8 cellular contexts compared by ENCODE assay signal in genomic region chr3:128154354-128154753, GRCh38. TPM values are rescaled to one million over a fixed set of nuclear protein-coding genes. Genes with fewer than 3 reads are reported as not detected.
DNase-seq lines count a peak whose midpoint lies in the region; TF ChIP-seq lines count a peak whose summit lies in the region.
"Not testable (repeated sequence)": the region's sequence is repeated elsewhere in the genome, so short reads cannot be mapped to it uniquely, and the experiment has no call there.

No MANE protein-coding gene starts in this region.

- peak overlapping the region; percentile 76 for H3K4me3 ChIP-seq in AG10803 (ENCODE audit: low read length)
- H3K4me3 ChIP-seq in HFF-Myc (replicated peaks; ENCODE audit: low read depth, low read length): peak overlapping the region; percentile 88
- H3K4me3 ChIP-seq in SK-N-SH (ENCODE audit: low read depth in 2 of 2, low read length in 1 of 2): peak overlapping the region; percentile 82 to 89
- peak overlapping the region; percentile 77 for H3K4me3 ChIP-seq in endocrine pancreas (ENCODE audit: control insufficient read depth, insufficient read depth, low read length)
- peak overlapping the region; percentile 75 to 85 for H3K4me3 ChIP-seq in stomach smooth muscle (ENCODE audit: low read length in 2 of 2)

- peaks cover 16 to 18% of the 10 kb centered on the region in 2 experiments for H3K36me3 ChIP-seq in SK-N-SH (replicated peaks in 1 of 2; ENCODE audit: control insufficient read depth in 1 of 2, insufficient read depth in 2 of 2, low read length in 1 of 2)
- not testable (repeated sequence) for H3K36me3 ChIP-seq in endocrine pancreas (ENCODE audit: control insufficient read depth, insufficient read depth, low read length); stomach smooth muscle (ENCODE audit: control insufficient read depth in 2 of 2, insufficient read depth in 2 of 2, low read length in 2 of 2)

- not testable (repeated sequence) for DNase-seq in AG10803 (ENCODE audit: low read depth); HFF-Myc (ENCODE audit: extremely low read depth, low read depth); SK-N-SH; immature natural killer cell; neural crest cell (ENCODE audit: low read depth, low spot score)

- CTCF ChIA-PET in SK-N-SH (lab: Yijun Ruan, JAX): interaction anchor here (1.0 to 1.3 kb wide), 2 partner anchors 21 to 44 kb away, joined by 3 to 4 read pairs; no protein-coding TSS in a partner anchor

- peak overlapping the region; percentile 83 for H3K27ac Mint-ChIP-seq in activated naive CD8-positive, alpha-beta T cell
- H3K27ac Mint-ChIP-seq in immature natural killer cell: peak overlapping the region; percentile 20 to 88 (median 85)
- not testable (repeated sequence) for H3K27ac Mint-ChIP-seq in neural crest cell (ENCODE audit: unreplicated experiment)

- H3K4me1 ChIP-seq in SK-N-SH (ENCODE audit: control insufficient read depth in 1 of 2, insufficient read depth in 2 of 2, low read depth in 1 of 2, low read length in 1 of 2); endocrine pancreas (ENCODE audit: control insufficient read depth, insufficient read depth, low read length); stomach smooth muscle (ENCODE audit: control insufficient read depth, insufficient read depth, low read length): not testable (repeated sequence)

- H3K9me2 ChIP-seq in SK-N-SH: not testable (repeated sequence)

- peaks cover 35% of the 10 kb centered on the region for H3K4me1 Mint-ChIP-seq in activated naive CD8-positive, alpha-beta T cell (ENCODE audit: low read depth)
- H3K4me1 Mint-ChIP-seq in immature natural killer cell (peaks cover 24 to 25% of the 10 kb centered on the region in 2 donors), neural crest cell (peaks cover 10% of the 10 kb centered on the region)

- peak overlapping the region; percentile 69 for H3K4me2 ChIP-seq in SK-N-SH

- TF ChIP-seq EP300 in SK-N-SH (IDR thresholded peaks at IDR 0.05; ENCODE audit: borderline replicate concordance in 1 of 2, low read depth in 1 of 2, low read length in 1 of 2): not testable (repeated sequence)

- not testable (repeated sequence) for H3K9me3 ChIP-seq in SK-N-SH; endocrine pancreas (ENCODE audit: control insufficient read depth, low read length); stomach smooth muscle (ENCODE audit: control insufficient read depth in 2 of 2, low read length in 2 of 2)

- H3K9ac ChIP-seq in SK-N-SH: peak overlapping the region; percentile 77
- not testable (repeated sequence) for H3K9ac ChIP-seq in endocrine pancreas (ENCODE audit: control insufficient read depth, insufficient read depth, low read length)
- H3K9ac ChIP-seq in stomach smooth muscle (ENCODE audit: low read length in 2 of 2): peak overlapping the region; percentile 58 to 73

- peak overlapping the region in 1 of 2 experiments; percentile 76; a peak in 2 of 4 replicates for H3K27ac ChIP-seq in SK-N-SH (ENCODE audit: low read depth in 2 of 2, low read length in 1 of 2)
- not testable (repeated sequence) for H3K27ac ChIP-seq in stomach smooth muscle (ENCODE audit: low read length)

- peaks cover 18% of the 10 kb centered on the region for H3K79me2 ChIP-seq in SK-N-SH (ENCODE audit: insufficient read depth)

- not testable (repeated sequence) for H4K20me1 ChIP-seq in SK-N-SH (ENCODE audit: insufficient read depth)

- WGBS in SK-N-SH (ENCODE audit: low lambda C conversion rate): 92% methylated on average over 15 of the region's 16 CpGs

- POLR2A ChIA-PET in SK-N-SH (lab: Yijun Ruan, JAX): interaction anchor here (1.0 to 1.9 kb wide), 3 partner anchors 14 to 59 kb away, joined by 5 to 8 read pairs (median 5); partner anchors contain the start of gene RUVBL1

- not testable (repeated sequence) for H3K27me3 ChIP-seq in SK-N-SH (ENCODE audit: insufficient read depth); endocrine pancreas (ENCODE audit: control insufficient read depth, insufficient read depth, low read length); stomach smooth muscle (ENCODE audit: control insufficient read depth in 1 of 2, insufficient read depth in 2 of 2, low read length in 2 of 2)

- H3F3A ChIP-seq in SK-N-SH (replicated peaks; ENCODE audit: insufficient read depth): peaks cover 18% of the 10 kb centered on the region

- not testable (repeated sequence) for H3K27me3 Mint-ChIP-seq in activated naive CD8-positive, alpha-beta T cell; immature natural killer cell (ENCODE audit: low read depth in 3 of 3)
- peaks cover 22% of the 10 kb centered on the region for H3K27me3 Mint-ChIP-seq in neural crest cell (ENCODE audit: low read depth)

- peak overlapping the region; percentile 95 for H3K4me3 Mint-ChIP-seq in activated naive CD8-positive, alpha-beta T cell
- H3K4me3 Mint-ChIP-seq in immature natural killer cell: peak overlapping the region; percentile 80 to 96 (median 91)
- H3K4me3 Mint-ChIP-seq in neural crest cell: peak overlapping the region; percentile 95

- peaks cover 14% of the 10 kb centered on the region for H3K36me3 Mint-ChIP-seq in activated naive CD8-positive, alpha-beta T cell
- H3K36me3 Mint-ChIP-seq in immature natural killer cell: peaks cover 8 to 19% (median 16%) of the 10 kb centered on the region in 3 donors
- H3K36me3 Mint-ChIP-seq in neural crest cell (ENCODE audit: low read depth): peaks cover 31% of the 10 kb centered on the region

- H3K9me3 Mint-ChIP-seq in activated naive CD8-positive, alpha-beta T cell (ENCODE audit: low read depth); immature natural killer cell; neural crest cell: not testable (repeated sequence)

- not testable (repeated sequence) for TF ChIP-seq CTCF in AG10803 (conservative IDR thresholded peaks at IDR 0.05; ENCODE audit: low read length); HFF-Myc (IDR thresholded peaks at IDR 0.05; ENCODE audit: low read depth, low read length, missing control alignments); SK-N-SH (IDR thresholded peaks at IDR 0.05); neural crest cell (conservative IDR thresholded peaks at IDR 0.05)

- TF ChIP-seq RAD21 in SK-N-SH (IDR thresholded peaks at IDR 0.05; ENCODE audit: low read length): not testable (repeated sequence)

- H2AFZ ChIP-seq in SK-N-SH (ENCODE audit: low read depth): peak overlapping the region; percentile 65; the same call in 1 of the 2 replicates

RNA-seq across cellular contexts. Expression of gene EEFSEC, which starts 1.1 kb away (rescaled TPM):
- polyA plus RNA-seq in SK-N-SH (2012; rRNA removed) (10.5 and 12.4 TPM in 2 replicates), immature natural killer cell (10 to 100 TPM; 14.5 to 26.9 (median 26.1) TPM)
- 4.6 and 8.1 TPM in 2 replicates for polyA plus RNA-seq in SK-N-SH (2012; cell fraction: cytosol; rRNA removed)
- 13.3 and 17.4 TPM in 2 replicates for polyA plus RNA-seq in SK-N-SH (2012; cell fraction: nucleus; rRNA removed)
- 20.2 and 23.4 TPM in 2 replicates for total RNA-seq in neural crest cell

RNA-seq across cellular contexts. Expression of gene RUVBL1, which starts 30.7 kb away (rescaled TPM):
- polyA plus RNA-seq in SK-N-SH (2012; rRNA removed) (140 and 145 TPM in 2 replicates), immature natural killer cell (10 to 100 TPM; 34.8 to 45.3 (median 44.3) TPM)
- polyA plus RNA-seq in SK-N-SH (2012; cell fraction: cytosol; rRNA removed): 148 and 151 TPM in 2 replicates
- polyA plus RNA-seq in SK-N-SH (2012; cell fraction: nucleus; rRNA removed): 68.4 and 76.8 TPM in 2 replicates
- 92.4 and 93.1 TPM in 2 replicates for total RNA-seq in neural crest cell
